15 cellular contexts compared by ENCODE assay signal in the genomic region with DNA sequence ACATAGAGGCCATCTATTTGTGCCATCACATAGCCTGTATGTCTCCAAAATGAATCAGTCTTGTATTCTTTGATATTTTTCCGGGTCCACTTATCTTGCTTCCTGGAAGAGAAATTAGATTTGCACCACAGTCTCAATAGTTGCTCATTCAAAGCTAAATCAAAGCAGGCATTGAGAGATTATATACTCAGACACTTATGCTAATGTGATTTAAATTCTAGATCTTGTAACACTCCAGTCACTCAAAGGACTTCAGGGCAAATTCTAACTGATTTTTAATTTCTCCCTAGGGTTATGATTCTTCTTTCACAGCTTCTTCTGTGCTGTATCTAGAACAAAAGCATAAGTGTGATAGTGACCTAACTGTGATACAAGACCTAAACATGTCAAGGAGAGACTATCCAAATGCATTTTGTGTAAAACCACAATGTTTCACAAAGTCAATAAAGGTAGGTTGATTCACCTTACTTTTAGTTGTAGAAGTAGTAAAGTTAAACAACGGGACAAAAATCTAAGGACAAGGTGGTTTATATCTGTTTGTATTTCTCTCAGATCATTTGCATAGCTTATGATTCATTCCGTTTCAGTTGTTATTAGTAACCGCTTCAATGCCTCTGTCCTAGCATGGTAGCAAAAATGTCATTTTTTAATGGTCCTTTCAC. TPM values are rescaled to one million over a fixed set of nuclear protein-coding genes. Genes with fewer than 3 reads are reported as not detected.
DNase-seq lines count a peak whose midpoint lies in the region; ATAC-seq, FAIRE-seq and TF ChIP-seq lines count a peak whose summit lies in the region.
"Had no signal": no experiment of that assay in that cellular context is flagged by ENCODE, and none has a peak within 500 bp of the region (broad histone marks: within the 10 kb centered on the region; RNA-seq: fewer than 3 reads in every experiment).

No MANE protein-coding gene starts in this region.

- ATAC-seq in GM18520 (IDR thresholded peaks at IDR 0.05; ENCODE audit: unreplicated experiment) (peak; percentile 75), GM21786 (IDR thresholded peaks at IDR 0.05; ENCODE audit: unreplicated experiment) (peak; percentile 82), mucosa of descending colon (peak; percentile 60)
- ATAC-seq: activated CD4-positive, CD25-positive, alpha-beta regulatory T cell treated with anti-CD3 and anti-CD28 coated beads, Interleukin-2, amount 50 U/mL, for 24 hours had no signal

- TF ChIP-seq CTCF in mucosa of descending colon (IDR thresholded peaks at IDR 0.05) = no peak

- intact Hi-C loops in mucosa of descending colon (cut with DNase I, micrococcal nuclease) = no loop called here

- no peak for FAIRE-seq in RCC 7860 (lab: Jason Lieb, UNC)

- H3K9me3 ChIP-seq in mucosa of descending colon = no peaks in the 10 kb centered on the region
- H3K9me3 ChIP-seq: BLaER1 had no signal

- DNase-seq in NCI-H526 (lab: John Stamatoyannopoulos, UW) (peak; percentile 32 to 39), mucosa of descending colon (no peak), inferior parietal cortex (ENCODE audit: extremely low spot score) (no peak), RCC 7860 (ENCODE audit: low spot score) (no peak), NCI-H446 treated with DMSO at 0.1 percent for 48 hours (lab: John Stamatoyannopoulos, UW) (no peak)
- DNase-seq: activated naive CD8-positive, alpha-beta T cell treated with anti-CD3 and anti-CD28 coated beads for 36 hours; DMS79 treated with DMSO at 0.1 percent for 48 hours; effector CD8-positive, alpha-beta T cell; NCI-H2107; NCI-H82; stimulated activated CD4-positive, alpha-beta T cell treated with anti-CD3 and anti-CD28 coated beads, Interleukin-15, amount 100 ng/mL, for 24 hours had no signal

- no peaks in the 10 kb centered on the region for H3K4me1 ChIP-seq in mucosa of descending colon (ENCODE audit: low read depth)
- H3K4me1 ChIP-seq: BLaER1 had no signal

- no peaks in the 10 kb centered on the region for H3K36me3 ChIP-seq in mucosa of descending colon (ENCODE audit: low read depth)
- H3K36me3 ChIP-seq: BLaER1 had no signal

- H3K4me3 ChIP-seq in mucosa of descending colon = no peak overlapping the region
- H3K4me3 ChIP-seq: BLaER1 had no signal

RNA-seq across cellular contexts. Expression of gene PLBD1, which starts 26.8 kb away (rescaled TPM):
- 10 to 100 TPM; 22.6 to 82.4 (median 63.7) TPM for total RNA-seq in mucosa of descending colon

Comparison
In these comparisons a context has a peak if more than half of its experiments do, and no peak if none do; other contexts are left out.
1. DNase-seq: peak in NCI-H526 (2 of 2); none in mucosa of descending colon (0 of 3), inferior parietal cortex (single experiment), RCC 7860 (single experiment) and NCI-H446 treated with DMSO at 0.1 percent for 48 hours (single experiment).
2. Peak in every context shown above with its lines, with median percentiles within 50 percentile points of each other: ATAC-seq.